ENCODE assay signal across 12 cellular contexts in the genomic region with DNA sequence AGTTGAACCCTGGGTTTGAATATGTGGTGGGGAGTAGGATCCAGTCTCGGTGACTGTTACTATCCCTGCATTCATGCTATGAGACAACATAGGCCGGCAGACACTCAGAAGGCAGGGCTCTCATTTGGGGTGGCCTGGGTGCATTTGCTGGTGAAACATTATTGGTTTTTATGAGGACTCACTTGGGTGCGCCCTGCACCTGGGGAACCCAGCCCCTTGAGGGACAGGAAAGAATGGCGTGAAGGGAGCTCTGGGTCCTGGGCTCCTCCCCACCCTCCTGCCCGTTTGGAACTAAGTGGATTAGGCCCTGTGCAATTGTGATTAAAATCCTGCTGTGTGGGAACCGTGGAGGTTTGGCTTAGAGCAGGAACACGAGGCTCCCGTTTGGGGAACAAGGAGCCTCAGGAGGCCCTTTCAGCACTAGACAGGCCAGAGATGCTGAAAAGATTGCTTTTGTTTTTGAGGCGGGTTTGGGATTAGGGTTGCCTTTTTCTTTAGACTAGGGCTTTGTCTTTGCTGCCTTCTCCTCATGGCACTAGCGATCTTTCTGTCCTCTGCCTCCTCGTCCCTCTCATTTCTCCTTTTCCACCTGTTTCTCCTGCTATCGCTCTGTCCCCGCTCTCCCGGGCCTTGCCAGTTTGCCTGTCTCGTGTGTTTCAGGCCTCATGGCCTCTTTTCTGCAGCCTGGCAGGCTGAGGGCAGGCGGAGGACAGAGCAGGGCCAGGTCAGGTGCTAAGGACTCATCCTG. TPM values are rescaled to one million over a fixed set of nuclear protein-coding genes. Genes with fewer than 3 reads are reported as not detected.
DNase-seq lines count a peak whose midpoint lies in the region; ATAC-seq and TF ChIP-seq lines count a peak whose summit lies in the region.
"Had no signal": no experiment of that assay in that cellular context is flagged by ENCODE, and none has a peak within 500 bp of the region (broad histone marks: within the 10 kb centered on the region; RNA-seq: fewer than 3 reads in every experiment).

No MANE protein-coding gene starts in this region.

- intact Hi-C loops in CD4-positive, alpha-beta memory T cell (cut with micrococcal nuclease), result no loop called here
- intact Hi-C loops in naive thymus-derived CD4-positive, alpha-beta T cell (cut with micrococcal nuclease), result no loop called here

- no peaks in the 10 kb centered on the region for H3K9me3 Mint-ChIP-seq in CD4-positive, alpha-beta memory T cell
- no peaks in the 10 kb centered on the region for H3K9me3 Mint-ChIP-seq in activated naive CD8-positive, alpha-beta T cell treated with anti-CD3 and anti-CD28 coated beads for 36 hours
- H3K9me3 Mint-ChIP-seq in naive thymus-derived CD4-positive, alpha-beta T cell, result peaks cover 0 to 4% (median 0%) of the 10 kb centered on the region in 11 donors

- peak overlapping the region; percentile 36 to 91 (median 90) for H3K27ac Mint-ChIP-seq in CD4-positive, alpha-beta memory T cell
- H3K27ac Mint-ChIP-seq in activated naive CD8-positive, alpha-beta T cell treated with anti-CD3 and anti-CD28 coated beads for 36 hours, result peak overlapping the region; percentile 95
- H3K27ac Mint-ChIP-seq in naive thymus-derived CD4-positive, alpha-beta T cell, result peak overlapping the region; percentile 46 to 91 (median 82)

- no peaks in the 10 kb centered on the region for H3K9me3 ChIP-seq in CD4-positive, alpha-beta memory T cell (ENCODE audit: control insufficient read depth in 1 of 2, low read length in 2 of 2)
- no peaks in the 10 kb centered on the region for H3K9me3 ChIP-seq in naive thymus-derived CD4-positive, alpha-beta T cell (ENCODE audit: control insufficient read depth in 2 of 3, low read length in 3 of 3)
- H3K9me3 ChIP-seq: Caco-2, HAP-1 had no signal

- ATAC-seq in naive thymus-derived CD4-positive, alpha-beta T cell, result no peak
- ATAC-seq in HG03139 (IDR thresholded peaks at IDR 0.05; ENCODE audit: unreplicated experiment) (no peak), GM19035 (IDR thresholded peaks at IDR 0.05; ENCODE audit: unreplicated experiment) (no peak), GM21723 (IDR thresholded peaks at IDR 0.05; ENCODE audit: unreplicated experiment) (no peak)

- CTCF ChIA-PET in CD4-positive, alpha-beta memory T cell (lab: Charles Lee; ENCODE audit: partially characterized antibody), result interaction anchor here (5.2 to 18.9 kb wide), 2 partner anchors 10 to 28 kb away, joined by 25 to 375 read pairs; a partner anchor contains a TSS
- CTCF ChIA-PET in naive thymus-derived CD4-positive, alpha-beta T cell (lab: Charles Lee), result interaction anchor here (0.8 to 3.4 kb wide), 4 partner anchors 7 to 24 kb away, joined by 3 to 14 read pairs (median 6); no protein-coding TSS in a partner anchor

- H3K4me1 Mint-ChIP-seq in CD4-positive, alpha-beta memory T cell, result peaks cover 64 to 97% (median 82%) of the 10 kb centered on the region in 4 donors
- peaks cover 77% of the 10 kb centered on the region for H3K4me1 Mint-ChIP-seq in activated naive CD8-positive, alpha-beta T cell treated with anti-CD3 and anti-CD28 coated beads for 36 hours
- peaks cover 68 to 97% (median 91%) of the 10 kb centered on the region in 7 donors for H3K4me1 Mint-ChIP-seq in naive thymus-derived CD4-positive, alpha-beta T cell

- peaks cover 5% of the 10 kb centered on the region for H3K36me3 ChIP-seq in CD4-positive, alpha-beta memory T cell (ENCODE audit: insufficient read depth, low read length)
- peaks cover 0 to 7% (median 0%) of the 10 kb centered on the region in 3 experiments for H3K36me3 ChIP-seq in naive thymus-derived CD4-positive, alpha-beta T cell (ENCODE audit: control insufficient read depth in 2 of 3, insufficient read depth in 3 of 3, low read length in 3 of 3)

- H3K27me3 ChIP-seq in CD4-positive, alpha-beta memory T cell (ENCODE audit: insufficient read depth, low read length), result no peaks in the 10 kb centered on the region
- no peaks in the 10 kb centered on the region for H3K27me3 ChIP-seq in HL-60 (ENCODE audit: insufficient read depth, poor library complexity, severe bottlenecking)
- H3K27me3 ChIP-seq in naive thymus-derived CD4-positive, alpha-beta T cell (ENCODE audit: control insufficient read depth in 2 of 2, insufficient read depth in 2 of 2, low read length in 2 of 2), result no peaks in the 10 kb centered on the region

- no peak overlapping the region for H3K4me3 ChIP-seq in CD4-positive, alpha-beta memory T cell (ENCODE audit: low read length in 2 of 2)
- H3K4me3 ChIP-seq in HL-60 (replicated peaks; ENCODE audit: insufficient read depth, low read length), result no peak overlapping the region
- peak overlapping the region; percentile 4 for H3K4me3 ChIP-seq in naive thymus-derived CD4-positive, alpha-beta T cell (ENCODE audit: low read length)
- H3K4me3 ChIP-seq: HAP-1 had no signal

- H3K36me3 Mint-ChIP-seq in CD4-positive, alpha-beta memory T cell, result peaks cover 0 to 41% of the 10 kb centered on the region in 2 donors
- H3K36me3 Mint-ChIP-seq in activated naive CD8-positive, alpha-beta T cell treated with anti-CD3 and anti-CD28 coated beads for 36 hours, result peaks cover 45% of the 10 kb centered on the region
- H3K36me3 Mint-ChIP-seq in naive thymus-derived CD4-positive, alpha-beta T cell, result peaks cover 0 to 43% (median 3%) of the 10 kb centered on the region in 5 donors

- no peak for DNase-seq in CD4-positive, alpha-beta memory T cell
- DNase-seq in HL-60 (ENCODE audit: low read depth in 1 of 2, low spot score in 1 of 2) (no peak), RKO (ENCODE audit: low spot score) (no peak)
- DNase-seq in activated naive CD8-positive, alpha-beta T cell treated with anti-CD3 and anti-CD28 coated beads for 36 hours, result no peak
- no peak for DNase-seq in naive thymus-derived CD4-positive, alpha-beta T cell
- DNase-seq: activated T-cell treated with anti-CD3 and anti-CD28 coated beads, Interleukin-2, amount 50 U/mL, for 1 hour; stimulated activated CD4-positive, alpha-beta T cell treated with anti-CD3 and anti-CD28 coated beads, Interleukin-4, amount 100 ng/mL, for 24 hours had no signal

- POLR2A ChIA-PET in CD4-positive, alpha-beta memory T cell (lab: Charles Lee; ENCODE audit: partially characterized antibody), result interaction anchor here (1.4 to 3.3 kb wide), 3 partner anchors 12 to 28 kb away, joined by 5 to 11 read pairs (median 6); no protein-coding TSS in a partner anchor
- POLR2A ChIA-PET in naive thymus-derived CD4-positive, alpha-beta T cell (lab: Charles Lee), result interaction anchor here (1.7 kb wide), 1 partner anchor 8 kb away, joined by 6 read pairs; no protein-coding TSS in a partner anchor

- no peak for TF ChIP-seq CTCF in HL-60 (IDR thresholded peaks at IDR 0.05; ENCODE audit: insufficient read depth, low read length)

- H3K4me1 ChIP-seq in CD4-positive, alpha-beta memory T cell (ENCODE audit: insufficient read depth, low read length), result peaks cover 99% of the 10 kb centered on the region
- H3K4me1 ChIP-seq in naive thymus-derived CD4-positive, alpha-beta T cell (ENCODE audit: control insufficient read depth in 2 of 2, insufficient read depth in 2 of 2, low read length in 2 of 2), result peaks cover 60 to 68% of the 10 kb centered on the region in 2 donors

- H3K27me3 Mint-ChIP-seq in CD4-positive, alpha-beta memory T cell, result no peaks in the 10 kb centered on the region
- H3K27me3 Mint-ChIP-seq in activated naive CD8-positive, alpha-beta T cell treated with anti-CD3 and anti-CD28 coated beads for 36 hours, result no peaks in the 10 kb centered on the region
- H3K27me3 Mint-ChIP-seq in naive thymus-derived CD4-positive, alpha-beta T cell, result no peaks in the 10 kb centered on the region

- peak overlapping the region in 6 of 8 donors; percentile 22 to 80 (median 52) for H3K4me3 Mint-ChIP-seq in CD4-positive, alpha-beta memory T cell
- peak overlapping the region; percentile 4 for H3K4me3 Mint-ChIP-seq in activated naive CD8-positive, alpha-beta T cell treated with anti-CD3 and anti-CD28 coated beads for 36 hours
- H3K4me3 Mint-ChIP-seq in naive thymus-derived CD4-positive, alpha-beta T cell, result peak overlapping the region in 8 of 10 donors; percentile 29 to 85 (median 68)

- H3K27ac ChIP-seq in CD4-positive, alpha-beta memory T cell (ENCODE audit: low read depth, low read length), result peak overlapping the region; percentile 4
- peak overlapping the region; percentile 25 for H3K27ac ChIP-seq in HL-60 (replicated peaks)
- no peak overlapping the region for H3K27ac ChIP-seq in naive thymus-derived CD4-positive, alpha-beta T cell (ENCODE audit: low read depth, low read length)

RNA-seq across cellular contexts. Expression of a gene that starts 8.4 kb away (rescaled TPM):
- total RNA-seq in CD4-positive, alpha-beta memory T cell, result 10 to 100 TPM; 36.4 to 40.1 TPM
- polyA plus RNA-seq in CD4-positive, alpha-beta memory T cell, result 10 to 100 TPM; 71.2 to 93.2 TPM
- total RNA-seq in activated naive CD8-positive, alpha-beta T cell treated with anti-CD3 and anti-CD28 coated beads for 36 hours, result 100 to 1,000 TPM; 166 to 171 TPM
- total RNA-seq in naive thymus-derived CD4-positive, alpha-beta T cell, result 100 to 1,000 TPM in 1 of 5 experiments, 10 to 100 TPM in 4; 26.7 to 196 (median 37.7) TPM
- 10 to 100 TPM; 53.4 to 54.1 TPM for polyA plus RNA-seq in naive thymus-derived CD4-positive, alpha-beta T cell

RNA-seq across cellular contexts. Expression of a gene that starts 13.7 kb away (rescaled TPM):
- 10 to 100 TPM; 14.7 to 15.2 TPM for total RNA-seq in CD4-positive, alpha-beta memory T cell
- polyA plus RNA-seq in CD4-positive, alpha-beta memory T cell, result 100 to 1,000 TPM in 1 of 2 donors, 10 to 100 TPM in 1; 92.1 to 248 TPM
- 100 to 1,000 TPM; 192 to 193 TPM for total RNA-seq in activated naive CD8-positive, alpha-beta T cell treated with anti-CD3 and anti-CD28 coated beads for 36 hours
- total RNA-seq in naive thymus-derived CD4-positive, alpha-beta T cell, result 100 to 1,000 TPM in 1 of 5 experiments, 10 to 100 TPM in 4; 10.9 to 486 (median 28.5) TPM
- 100 to 1,000 TPM; 134 to 150 TPM for polyA plus RNA-seq in naive thymus-derived CD4-positive, alpha-beta T cell

RNA-seq across cellular contexts. Expression of a gene that starts 49.4 kb away (rescaled TPM):
- 1 to 10 TPM; 2.5 to 2.6 TPM for total RNA-seq in CD4-positive, alpha-beta memory T cell
- under 1 TPM; 0.04 to 0.18 TPM for polyA plus RNA-seq in CD4-positive, alpha-beta memory T cell
- 1 to 10 TPM; 1.9 to 2.1 TPM for total RNA-seq in activated naive CD8-positive, alpha-beta T cell treated with anti-CD3 and anti-CD28 coated beads for 36 hours
- total RNA-seq in naive thymus-derived CD4-positive, alpha-beta T cell, result 1 to 10 TPM; 1.5 to 2.9 (median 1.9) TPM
- under 1 TPM; 0.19 to 0.26 TPM for polyA plus RNA-seq in naive thymus-derived CD4-positive, alpha-beta T cell

RNA-seq across cellular contexts. Expression of a gene that starts 56.0 kb away (rescaled TPM):
- 10 to 100 TPM; 55.3 to 56.7 TPM for total RNA-seq in CD4-positive, alpha-beta memory T cell
- polyA plus RNA-seq in CD4-positive, alpha-beta memory T cell, result 10 to 100 TPM; 21.2 to 36.7 TPM
- 10 to 100 TPM; 59.8 to 64.7 TPM for total RNA-seq in activated naive CD8-positive, alpha-beta T cell treated with anti-CD3 and anti-CD28 coated beads for 36 hours
- 10 to 100 TPM; 32.1 to 71.1 (median 66.1) TPM for total RNA-seq in naive thymus-derived CD4-positive, alpha-beta T cell
- polyA plus RNA-seq in naive thymus-derived CD4-positive, alpha-beta T cell, result 10 to 100 TPM; 35.2 to 35.3 TPM

RNA-seq across cellular contexts. Expression of a gene that starts 57.8 kb away (rescaled TPM):
- 10 to 100 TPM; 14.3 to 16.2 TPM for total RNA-seq in CD4-positive, alpha-beta memory T cell
- 10 to 100 TPM; 14.2 to 22.3 TPM for polyA plus RNA-seq in CD4-positive, alpha-beta memory T cell
- 10 to 100 TPM; 15.9 to 17.1 TPM for total RNA-seq in activated naive CD8-positive, alpha-beta T cell treated with anti-CD3 and anti-CD28 coated beads for 36 hours
- total RNA-seq in naive thymus-derived CD4-positive, alpha-beta T cell, result 10 to 100 TPM; 11.1 to 67.5 (median 16.4) TPM
- polyA plus RNA-seq in naive thymus-derived CD4-positive, alpha-beta T cell, result 10 to 100 TPM; 12.8 to 17.4 TPM

Comparison
In these comparisons a context has a peak if more than half of its experiments do, and no peak if none do; other contexts are left out.
1. H3K4me3 Mint-ChIP-seq: peak in every context shown above with its lines; median percentile 68 in naive thymus-derived CD4-positive, alpha-beta T cell; 52 in CD4-positive, alpha-beta memory T cell; 4 in activated naive CD8-positive, alpha-beta T cell treated with anti-CD3 and anti-CD28 coated beads for 36 hours.